ENCODE assay signal across 1 cellular context in genomic region chrX:46758956-46759644, GRCh38.
TF ChIP-seq lines count a peak whose summit lies in the region.

SLC9A7 (minus strand) TSS chrX:46759118; CDS start chrX:46759029, 89 bp downstream.

TF ChIP-seq in GM12878, 131 proteins besides CTCF, POLR2A, EP300 and RAD21 (continued from another document):
- TF ChIP-seq ZBTB40 (IDR thresholded peaks at IDR 0.05; ENCODE audit: borderline replicate concordance), result no peak
- TF ChIP-seq TAF1 (IDR thresholded peaks at IDR 0.05; ENCODE audit: borderline replicate concordance, low read depth, low read length), result peak; percentile 18; the same call in 1 of the 2 replicates
- no peak for TF ChIP-seq BCL11A (IDR thresholded peaks at IDR 0.05; ENCODE audit: low read depth, low read length)
- peak; percentile 82 for TF ChIP-seq NR2F1 (conservative IDR thresholded peaks at IDR 0.05)
- no peak; the same call in 1 of the 2 replicates for TF ChIP-seq ZNF207 (IDR thresholded peaks at IDR 0.05; ENCODE audit: borderline replicate concordance)
- no peak for TF ChIP-seq KAT2A (conservative IDR thresholded peaks at IDR 0.05; ENCODE audit: control insufficient read depth, low read depth, low read length)
- no peak for TF ChIP-seq RBBP5 (conservative IDR thresholded peaks at IDR 0.05)
- peak; percentile 84 for TF ChIP-seq GATAD2B (conservative IDR thresholded peaks at IDR 0.05; ENCODE audit: low read depth)
- no peak for TF ChIP-seq ZZZ3 (IDR thresholded peaks at IDR 0.05; ENCODE audit: control insufficient read depth, insufficient read length, low read depth)
- TF ChIP-seq E4F1 (IDR thresholded peaks at IDR 0.05; ENCODE audit: borderline replicate concordance, partially characterized antibody), result no peak
- TF ChIP-seq ATF7 (IDR thresholded peaks at IDR 0.05; ENCODE audit: low read depth), result no peak
- TF ChIP-seq ZBTB33 (IDR thresholded peaks at IDR 0.05), result no peak
- no peak for TF ChIP-seq POLR2AphosphoS5 (IDR thresholded peaks at IDR 0.05; ENCODE audit: low read length)
- peak in 1 of 2 experiments; percentile 55; a peak in 2 of 4 replicates for TF ChIP-seq BHLHE40 (IDR thresholded peaks at IDR 0.05; ENCODE audit: borderline replicate concordance in 1 of 2, low read depth in 2 of 2, low read length in 1 of 2)
- no peak for TF ChIP-seq ESRRA (IDR thresholded peaks at IDR 0.05; ENCODE audit: low read length)
- no peak for TF ChIP-seq E2F4 (IDR thresholded peaks at IDR 0.05; ENCODE audit: low read depth, low read length)
- TF ChIP-seq SMARCA5 (IDR thresholded peaks at IDR 0.05), result peak; percentile 58; the same call in 1 of the 2 replicates
- no peak for TF ChIP-seq ZNF384 (IDR thresholded peaks at IDR 0.05; ENCODE audit: borderline replicate concordance, low read depth, low read length)
- TF ChIP-seq JUND (IDR thresholded peaks at IDR 0.05; ENCODE audit: low read depth, low read length), result no peak
- no peak for TF ChIP-seq ZNF274 (IDR thresholded peaks at IDR 0.05; ENCODE audit: insufficient read depth, insufficient read length)
- no peak for TF ChIP-seq NFIC (IDR thresholded peaks at IDR 0.05; ENCODE audit: low read depth, low read length)
- TF ChIP-seq RFX5 (IDR thresholded peaks at IDR 0.05; ENCODE audit: low read depth, low read length), result no peak
- TF ChIP-seq SIN3A (IDR thresholded peaks at IDR 0.05; ENCODE audit: low read depth, low read length), result no peak; the same call in 1 of the 2 replicates
- no peak for TF ChIP-seq ATF2 (IDR thresholded peaks at IDR 0.05; ENCODE audit: low read length)
- TF ChIP-seq NKRF (conservative IDR thresholded peaks at IDR 0.05), result no peak; the same call in 1 of the 2 replicates
- no peak for TF ChIP-seq HDAC6 (IDR thresholded peaks at IDR 0.05; ENCODE audit: unreplicated experiment)
- no peak for TF ChIP-seq BACH1 (IDR thresholded peaks at IDR 0.05; ENCODE audit: borderline replicate concordance)
- 0 out of 2 replicates have a peak, but pooled peaks have one; percentile 29 for TF ChIP-seq TCF12 (IDR thresholded peaks at IDR 0.05; ENCODE audit: low read depth, low read length)
- TF ChIP-seq CEBPB (IDR thresholded peaks at IDR 0.05; ENCODE audit: borderline replicate concordance in 1 of 2, low read depth in 2 of 2, low read length in 2 of 2), result no peak
- no peak for TF ChIP-seq PAX8 (IDR thresholded peaks at IDR 0.05)
- peak; percentile 57; the same call in 1 of the 2 replicates for TF ChIP-seq TCF3 (IDR thresholded peaks at IDR 0.05; ENCODE audit: borderline replicate concordance, insufficient read depth, low read depth, low read length)
- no peak for TF ChIP-seq KLF5 (IDR thresholded peaks at IDR 0.05; ENCODE audit: partially characterized antibody)
- TF ChIP-seq MLLT1 (IDR thresholded peaks at IDR 0.05), result no peak
- no peak for TF ChIP-seq ZSCAN29 (IDR thresholded peaks at IDR 0.05)
- no peak for TF ChIP-seq CHD1 (IDR thresholded peaks at IDR 0.05; ENCODE audit: low read depth, low read length)
- no peak for TF ChIP-seq SUPT20H (IDR thresholded peaks at IDR 0.05; ENCODE audit: borderline replicate concordance, control insufficient read depth, low read depth, low read length)
- no peak for TF ChIP-seq HSF1 (IDR thresholded peaks at IDR 0.05; ENCODE audit: low read depth, low read length)
- no peak for TF ChIP-seq CREM (IDR thresholded peaks at IDR 0.05; ENCODE audit: low read depth)
- no peak for TF ChIP-seq MTA2 (IDR thresholded peaks at IDR 0.05; ENCODE audit: low read depth)
- no peak for TF ChIP-seq ETV6 (conservative IDR thresholded peaks at IDR 0.05 in 1 of 2, IDR thresholded peaks at IDR 0.05 in 1 of 2; ENCODE audit: borderline replicate concordance in 1 of 2, low read depth in 1 of 2)
- TF ChIP-seq SMC3 (IDR thresholded peaks at IDR 0.05; ENCODE audit: borderline replicate concordance, low read length), result peak; percentile 71
